Comparison of ENCODE assay signal across 8 cellular contexts in genomic region chr10:124742418-124743187, GRCh38. TPM values are rescaled to one million over a fixed set of nuclear protein-coding genes. Genes with fewer than 3 reads are reported as not detected.
DNase-seq lines count a peak whose midpoint lies in the region; ATAC-seq and TF ChIP-seq lines count a peak whose summit lies in the region.

No MANE protein-coding gene starts in this region.

- DNase-seq in AML-193 (lab: John Stamatoyannopoulos, UW) (peak; percentile 22 to 44), GM13977 (ENCODE audit: low spot score) (no peak), PC-9 (no peak), colonic mucosa (peak; percentile 61), medulla oblongata (ENCODE audit: extremely low spot score) (peak; percentile 69), OCI-M2 (lab: John Stamatoyannopoulos, UW; ENCODE audit: unreplicated experiment) (no peak)

- peak; percentile 16 for TF ChIP-seq CTCF in GM13977 (IDR thresholded peaks at IDR 0.05; ENCODE audit: extremely low read depth, insufficient read depth, missing control alignments)
- no peak; the same call in 1 of the 2 replicates for TF ChIP-seq CTCF in PC-9 (conservative IDR thresholded peaks at IDR 0.05)
- TF ChIP-seq CTCF in colonic mucosa (IDR thresholded peaks at IDR 0.05) = no peak

- BruUV-seq in PC-9 (replicated peaks; lab: Mats Ljungman, UMichigan) = TSS peak; percentile 20

- no peaks in the 10 kb centered on the region for H3K9me3 ChIP-seq in PC-9 (ENCODE audit: insufficient read depth, low read depth)
- no peaks in the 10 kb centered on the region for H3K9me3 ChIP-seq in colonic mucosa

- 12% methylated on average over 42 of the region's 42 CpGs for WGBS in urinary bladder

- peaks cover 20% of the 10 kb centered on the region for H3F3A ChIP-seq in PC-9 (ENCODE audit: insufficient read depth, low read depth)

- H3K4me2 ChIP-seq in PC-9 = peak overlapping the region; percentile 85

- H3K79me2 ChIP-seq in PC-9 (ENCODE audit: low read depth) = peaks cover 20% of the 10 kb centered on the region

- peaks cover 5% of the 10 kb centered on the region for H4K20me1 ChIP-seq in PC-9 (ENCODE audit: insufficient read depth)

- H3K4me1 ChIP-seq in PC-9 (replicated peaks; ENCODE audit: insufficient read depth) (peaks cover 43% of the 10 kb centered on the region), colonic mucosa (peaks cover 33% of the 10 kb centered on the region), urinary bladder (ENCODE audit: insufficient read depth) (no peaks in the 10 kb centered on the region)

- H3K27me3 ChIP-seq in PC-9 (ENCODE audit: insufficient read depth, low read depth) (no peaks in the 10 kb centered on the region), colonic mucosa (no peaks in the 10 kb centered on the region)

- CTCF ChIA-PET in PC-9 (lab: Charles Lee) = interaction anchor here (0.5 to 0.6 kb wide), 3 partner anchors 24 to 1474 kb away, joined by 3 to 5 read pairs (median 4); no protein-coding TSS in a partner anchor

- no peak overlapping the region; the same call in 1 of the 2 replicates for H2AFZ ChIP-seq in PC-9

- in situ Hi-C loops in GM13977 (cut with MboI; ENCODE audit: low pct_unique_long_range_greater_than_20kb, low sequenced_read_pairs, unreplicated experiment) = loop anchor here (10.0 kb wide), 1 partner anchor 198 kb away; no protein-coding TSS in a partner anchor

- intact Hi-C loops in PC-9 (cut with micrococcal nuclease; ENCODE audit: unreplicated experiment) = loop anchor here (5.0 to 10.0 kb wide), 4 partner anchors 50 to 1160 kb away; partner anchors contain the start of genes EEF1AKMT2 and OAT
- intact Hi-C loops in colonic mucosa (cut with DNase I) = loop anchor here (2.0 to 5.0 kb wide), 3 partner anchors 95 to 212 kb away; no protein-coding TSS in a partner anchor

- peak overlapping the region; percentile 73; the same call in 1 of the 2 replicates for H3K4me3 ChIP-seq in PC-9
- peak overlapping the region; percentile 65 for H3K4me3 ChIP-seq in colonic mucosa
- peak overlapping the region; percentile 90 for H3K4me3 ChIP-seq in urinary bladder (ENCODE audit: low read depth, low read length)

- H3K9ac ChIP-seq in colonic mucosa (ENCODE audit: low read depth in 2 of 2, low read length in 2 of 2) = peak overlapping the region; percentile 71 to 72

- no peaks in the 10 kb centered on the region for H3K9me2 ChIP-seq in PC-9 (ENCODE audit: insufficient read depth)

- POLR2A ChIA-PET in PC-9 (lab: Charles Lee; ENCODE audit: unreplicated experiment) = interaction anchor here (0.6 kb wide), 1 partner anchor 123 kb away, joined by 3 read pairs; no protein-coding TSS in a partner anchor

- ATAC-seq in GM19467 (IDR thresholded peaks at IDR 0.05; ENCODE audit: unreplicated experiment) = no peak

- H3K36me3 ChIP-seq in PC-9 (ENCODE audit: low read depth) = no peaks in the 10 kb centered on the region
- no peaks in the 10 kb centered on the region for H3K36me3 ChIP-seq in colonic mucosa
- no peaks in the 10 kb centered on the region for H3K36me3 ChIP-seq in urinary bladder (ENCODE audit: insufficient read depth)

- no peak overlapping the region for H3K27ac ChIP-seq in PC-9
- peak overlapping the region; percentile 71 for H3K27ac ChIP-seq in colonic mucosa
- H3K27ac ChIP-seq in urinary bladder (ENCODE audit: low read depth) = peak overlapping the region; percentile 14

RNA-seq across cellular contexts. Expression of gene FAM53B, which starts 1.6 kb away (rescaled TPM):
- total RNA-seq in PC-9 (2021) = 9.0 and 9.8 TPM in 2 replicates
- 10 to 100 TPM; 43.3 to 45.2 TPM for total RNA-seq in colonic mucosa
- 19.8 TPM for total RNA-seq in urinary bladder
- 15.9 TPM for polyA plus RNA-seq in urinary bladder

RNA-seq across cellular contexts. Expression of gene EEF1AKMT2, which starts 49.1 kb away (rescaled TPM):
- total RNA-seq in PC-9 (2021) (16.4 and 18.4 TPM in 2 replicates), colonic mucosa (10 to 100 TPM; 14.7 to 16.5 TPM), urinary bladder (65.9 TPM)
- 12.1 TPM for polyA plus RNA-seq in urinary bladder

RNA-seq across cellular contexts. Expression of gene ABRAXAS2, which starts 59.0 kb away (rescaled TPM):
- 6.2 and 7.8 TPM in 2 replicates for total RNA-seq in PC-9 (2021)
- 10 to 100 TPM; 12.8 to 14.5 TPM for total RNA-seq in colonic mucosa
- 16.4 TPM for total RNA-seq in urinary bladder
- polyA plus RNA-seq in urinary bladder = 11.2 TPM

Comparison
In these comparisons a context has a peak if more than half of its experiments do, and no peak if none do; other contexts are left out.
1. DNase-seq: peak in AML-193 (2 of 2), colonic mucosa (single experiment) and medulla oblongata (single experiment); none in GM13977 (single experiment), PC-9 (0 of 2) and OCI-M2 (single experiment).
2. Peak in every context shown above with its lines, with median percentiles within 50 percentile points of each other: H3K4me3 ChIP-seq.